20 cellular contexts compared by ENCODE assay signal in genomic region chr16:11460820-11461594, GRCh38.
DNase-seq lines count a peak whose midpoint lies in the region; ATAC-seq, FAIRE-seq and TF ChIP-seq lines count a peak whose summit lies in the region.
"Had no signal": no experiment of that assay in that cellular context is flagged by ENCODE, and none has a peak within 500 bp of the region (broad histone marks: within the 10 kb centered on the region; RNA-seq: fewer than 3 reads in every experiment).

No MANE protein-coding gene starts in this region.

- H3K4me3 ChIP-seq in HepG2 (replicated peaks in 1 of 3; ENCODE audit: insufficient read depth in 1 of 3, low read depth in 2 of 3, low read length in 3 of 3) (no peak overlapping the region), right lobe of liver (no peak overlapping the region), GM12878 (no peak overlapping the region), neuronal stem cell (ENCODE audit: low read length in 2 of 2) (no peak overlapping the region), upper lobe of right lung (no peak overlapping the region)
- H3K4me3 ChIP-seq: BLaER1 treated with 17β-estradiol and CSF1 and Interleukin-3, amounts not matched to agents 10 nM and 100 nM; GM23248 had no signal

- H2BK15ac ChIP-seq in neuronal stem cell (ENCODE audit: low read length), result no peak overlapping the region

- no peaks in the 10 kb centered on the region for H3K79me2 ChIP-seq in HepG2 (ENCODE audit: insufficient read depth, low read length)
- H3K79me2 ChIP-seq in GM12878 (ENCODE audit: control insufficient read depth, insufficient read depth, low read length), result no peaks in the 10 kb centered on the region

- DNase-seq in HepG2 (ENCODE audit: low spot score), result no peak
- no peak for DNase-seq in right lobe of liver
- no peak for DNase-seq in GM12878 (ENCODE audit: low read depth, low spot score)
- DNase-seq in neuronal stem cell (ENCODE audit: low spot score), result no peak
- peak; percentile 43 for DNase-seq in upper lobe of right lung
- no peak for DNase-seq in nephron progenitor cell
- DNase-seq in NCI-H1417 (lab: John Stamatoyannopoulos, UW), result no peak
- no peak for DNase-seq in chondrocyte (ENCODE audit: low spot score)
- DNase-seq: Calu3; CD8-positive, alpha-beta T cell; DMS79 treated with DMSO at 0.1 percent for 48 hours; GF-D8; GM23248; HCEC 1CT; HFFc6 had no signal

- peaks cover 5% of the 10 kb centered on the region for H3K4me1 Mint-ChIP-seq in nephron progenitor cell
- H3K4me1 Mint-ChIP-seq in chondrocyte (ENCODE audit: low read depth), result no peaks in the 10 kb centered on the region

- no peak overlapping the region for H2AFZ ChIP-seq in HepG2 (ENCODE audit: low read length)
- H2AFZ ChIP-seq in GM12878 (ENCODE audit: control insufficient read depth, low read depth, low read length), result no peak overlapping the region
- no peak overlapping the region for H2AFZ ChIP-seq in neuronal stem cell (ENCODE audit: low read length)
- H2AFZ ChIP-seq: GM23248 had no signal

- TF ChIP-seq EP300 in HepG2 (IDR thresholded peaks at IDR 0.05; ENCODE audit: low read depth in 2 of 2, low read length in 2 of 2), result no peak
- TF ChIP-seq EP300 in HepG2 (CRISPR knock-in tag; IDR thresholded peaks at IDR 0.05; ENCODE audit: borderline replicate concordance), result no peak
- TF ChIP-seq EP300 in GM12878 (IDR thresholded peaks at IDR 0.05; ENCODE audit: borderline replicate concordance in 1 of 2, control insufficient read depth in 1 of 2, low read depth in 2 of 2, low read length in 2 of 2), result no peak

- SMC1A ChIA-PET in GM12878 (lab: Charles Lee; ENCODE audit: uncharacterized antibody, unreplicated experiment), result interaction anchor here (0.7 kb wide), 1 partner anchor 15 kb away, joined by 3 read pairs; no protein-coding TSS in a partner anchor

- peaks cover 3% of the 10 kb centered on the region for H3K79me1 ChIP-seq in neuronal stem cell (ENCODE audit: low read depth, low read length)

- no peak overlapping the region for H2BK5ac ChIP-seq in neuronal stem cell (ENCODE audit: low read length)

- H4K20me1 ChIP-seq in HepG2 (ENCODE audit: insufficient read depth, low read length) (no peaks in the 10 kb centered on the region), GM12878 (ENCODE audit: control insufficient read depth, insufficient read depth) (no peaks in the 10 kb centered on the region)
- H4K20me1 ChIP-seq: BLaER1 treated with 17β-estradiol and CSF1 and Interleukin-3, amounts not matched to agents 10 nM and 100 nM had no signal

- H3K23ac ChIP-seq in neuronal stem cell (ENCODE audit: low read depth, low read length, poor library complexity), result peak overlapping the region; percentile 67

- H2AK5ac ChIP-seq in neuronal stem cell (ENCODE audit: low read depth, low read length), result peak overlapping the region; percentile 40

- H3K27ac ChIP-seq in HepG2 (ENCODE audit: extremely low read length, insufficient read depth, low read length) (no peak overlapping the region), right lobe of liver (no peak overlapping the region), GM12878 (ENCODE audit: control insufficient read depth, insufficient read depth) (no peak overlapping the region), neuronal stem cell (replicated peaks; ENCODE audit: low read length) (no peak overlapping the region), upper lobe of right lung (no peak overlapping the region)
- H3K27ac ChIP-seq: BLaER1 treated with 17β-estradiol and CSF1 and Interleukin-3, amounts not matched to agents 10 nM and 100 nM; GM23248 had no signal

- H3K14ac ChIP-seq in neuronal stem cell (ENCODE audit: low read length), result peak overlapping the region; percentile 63

- peaks cover 5% of the 10 kb centered on the region for H3K9me3 Mint-ChIP-seq in nephron progenitor cell
- H3K9me3 Mint-ChIP-seq in chondrocyte (ENCODE audit: low read depth), result no peaks in the 10 kb centered on the region
- H3K9me3 Mint-ChIP-seq: CD8-positive, alpha-beta T cell; HFFc6; IgD-negative memory B cell had no signal

- BruUV-seq in HepG2 (replicated peaks; lab: Mats Ljungman, UMichigan) (no TSS peak), GM12878 (replicated peaks; lab: Mats Ljungman, UMichigan) (no TSS peak)

- H3K27me3 Mint-ChIP-seq in nephron progenitor cell (ENCODE audit: low read depth, poor library complexity), result peaks cover 8% of the 10 kb centered on the region
- peaks cover 20% of the 10 kb centered on the region for H3K27me3 Mint-ChIP-seq in chondrocyte (ENCODE audit: low read depth)
- H3K27me3 Mint-ChIP-seq: B cell had no signal

- no peak overlapping the region for H2BK120ac ChIP-seq in neuronal stem cell (ENCODE audit: low read depth, low read length)

- intact Hi-C loops in HepG2 (cut with micrococcal nuclease; ENCODE audit: unreplicated experiment) (no loop called here), right lobe of liver (cut with DNase I) (no loop called here), GM12878 (cut with micrococcal nuclease; ENCODE audit: unreplicated experiment) (no loop called here), upper lobe of right lung (cut with DNase I) (no loop called here)

- H3K27me3 ChIP-seq in HepG2 (ENCODE audit: control insufficient read depth in 1 of 2, insufficient read depth in 2 of 2, low read length in 2 of 2) (peaks cover 9 to 34% of the 10 kb centered on the region in 2 experiments), right lobe of liver (no peaks in the 10 kb centered on the region), GM12878 (replicated peaks in 1 of 2; ENCODE audit: control insufficient read depth in 2 of 2, insufficient read depth in 2 of 2, low read length in 1 of 2) (no peaks in the 10 kb centered on the region), neuronal stem cell (ENCODE audit: control insufficient read depth in 3 of 3, insufficient read depth in 3 of 3, low read depth in 1 of 3, low read length in 3 of 3) (peaks cover 0 to 5% (median 0%) of the 10 kb centered on the region in 3 experiments), upper lobe of right lung (no peaks in the 10 kb centered on the region)
- H3K27me3 ChIP-seq: BLaER1 treated with 17β-estradiol and CSF1 and Interleukin-3, amounts not matched to agents 10 nM and 100 nM had no signal

- H3K4me1 ChIP-seq in HepG2 (ENCODE audit: insufficient read depth, low read length) (peaks cover 5% of the 10 kb centered on the region; the same call in 1 of the 2 replicates), right lobe of liver (no peaks in the 10 kb centered on the region), GM12878 (ENCODE audit: control insufficient read depth, insufficient read depth, low read length) (no peaks in the 10 kb centered on the region), neuronal stem cell (ENCODE audit: control insufficient read depth in 2 of 2, insufficient read depth in 1 of 2, low read depth in 1 of 2, low read length in 2 of 2) (no peaks in the 10 kb centered on the region), upper lobe of right lung (peaks cover 3% of the 10 kb centered on the region)

- no peak for TF ChIP-seq RAD21 in HepG2 (CRISPR knock-in tag; IDR thresholded peaks at IDR 0.05)
- no peak for TF ChIP-seq RAD21 in GM12878 (IDR thresholded peaks at IDR 0.05; ENCODE audit: insufficient read depth, low read depth, low read length)

- TF ChIP-seq POLR2A in HepG2 (IDR thresholded peaks at IDR 0.05; ENCODE audit: insufficient read depth in 1 of 2, low read depth in 2 of 2, low read length in 2 of 2) (no peak), right lobe of liver (IDR thresholded peaks at IDR 0.05) (no peak), GM12878 (IDR thresholded peaks at IDR 0.05; ENCODE audit: low read depth, low read length) (no peak)

- CTCF ChIA-PET in HepG2 (lab: Yijun Ruan, JAX; ENCODE audit: low intra/inter-chr PET ratio, low total read pairs) (no interaction called here), GM12878 (lab: Yijun Ruan, JAX) (interaction anchor here (1.8 kb wide), 1 partner anchor 71 kb away, joined by 3 read pairs; no protein-coding TSS in a partner anchor)

- ATAC-seq in HepG2 (peak; percentile 9; the same call in 1 of the 3 replicates), right lobe of liver (no peak), GM12878 (peak; percentile 34; the same call in 2 of the 3 replicates), upper lobe of right lung (no peak)
- ATAC-seq: CD8-positive, alpha-beta T cell had no signal

- peak overlapping the region; percentile 79 for H3K18ac ChIP-seq in neuronal stem cell (ENCODE audit: low read length)

- 31% methylated on average over 18 of the region's 18 CpGs for WGBS in HepG2 (ENCODE audit: low lambda C conversion rate)
- WGBS in right lobe of liver (ENCODE audit: insufficient coverage, low coverage, low lambda C conversion rate, missing lambda C conversion rate), result 70% methylated on average over 7 of the region's 18 CpGs
- WGBS in GM12878 (ENCODE audit: insufficient coverage, insufficient replicate concordance, low lambda C conversion rate, missing lambda C conversion rate), result 43% methylated on average over 18 of the region's 18 CpGs
- no CpG with 5 or more reads among the region's 18 CpGs for WGBS in neuronal stem cell (ENCODE audit: extremely low coverage in 2 of 2, insufficient read length in 2 of 2, insufficient replicate concordance in 1 of 2), 2 donors

- TF ChIP-seq CTCF in HepG2 (CRISPR knock-in tag; IDR thresholded peaks at IDR 0.05), result no peak
- TF ChIP-seq CTCF in right lobe of liver (IDR thresholded peaks at IDR 0.05), result no peak
- TF ChIP-seq CTCF in GM12878 (IDR thresholded peaks at IDR 0.05 in 2 of 3, conservative IDR thresholded peaks at IDR 0.05 in 1 of 3; ENCODE audit: control insufficient read depth in 2 of 3, extremely low read depth in 1 of 3, insufficient read depth in 1 of 3, low read depth in 3 of 3, low read length in 3 of 3), result no peak
- no peak for TF ChIP-seq CTCF in upper lobe of right lung (IDR thresholded peaks at IDR 0.05)
- no peak for TF ChIP-seq CTCF in nephron progenitor cell (IDR thresholded peaks at IDR 0.05)
- TF ChIP-seq CTCF in chondrocyte (IDR thresholded peaks at IDR 0.05), result no peak

- H3K36me3 ChIP-seq in HepG2 (replicated peaks in 1 of 2; ENCODE audit: control insufficient read depth in 1 of 2, insufficient read depth in 2 of 2, low read length in 2 of 2) (no peaks in the 10 kb centered on the region), right lobe of liver (no peaks in the 10 kb centered on the region), GM12878 (ENCODE audit: control insufficient read depth in 2 of 2, insufficient read depth in 2 of 2, low read length in 1 of 2) (no peaks in the 10 kb centered on the region), neuronal stem cell (replicated peaks in 1 of 2; ENCODE audit: control insufficient read depth in 2 of 2, insufficient read depth in 2 of 2, low read length in 2 of 2) (no peaks in the 10 kb centered on the region), upper lobe of right lung (no peaks in the 10 kb centered on the region)
- H3K36me3 ChIP-seq: BLaER1 treated with 17β-estradiol and CSF1 and Interleukin-3, amounts not matched to agents 10 nM and 100 nM had no signal

- H3K9me3 ChIP-seq in HepG2 (ENCODE audit: low read length) (no peaks in the 10 kb centered on the region), right lobe of liver (no peaks in the 10 kb centered on the region), GM12878 (replicated peaks; ENCODE audit: control insufficient read depth, insufficient read depth, low read length) (no peaks in the 10 kb centered on the region), neuronal stem cell (replicated peaks in 1 of 2; ENCODE audit: control insufficient read depth in 2 of 2, insufficient read depth in 1 of 2, low read depth in 1 of 2, low read length in 2 of 2) (no peaks in the 10 kb centered on the region), upper lobe of right lung (no peaks in the 10 kb centered on the region)
- H3K9me3 ChIP-seq: BLaER1 treated with 17β-estradiol and CSF1 and Interleukin-3, amounts not matched to agents 10 nM and 100 nM had no signal

- RAD21 ChIA-PET in GM12878 (lab: Charles Lee; ENCODE audit: unreplicated experiment), result no interaction called here

- H3K4ac ChIP-seq in neuronal stem cell (ENCODE audit: low read length), result no peak overlapping the region

- FAIRE-seq in HepG2 (lab: Jason Lieb, UNC) (no peak), GM12878 (lab: Jason Lieb, UNC) (no peak)
- FAIRE-seq: GM19239, HTR-8/SVneo had no signal

- POLR2A ChIA-PET in HepG2 (lab: Yijun Ruan, JAX), result no interaction called here
- POLR2A ChIA-PET in GM12878 (lab: Charles Lee), result interaction anchor here (0.6 kb wide), 1 partner anchor 329 kb away, joined by 3 read pairs; no protein-coding TSS in a partner anchor

- peak overlapping the region; percentile 86 for H4K8ac ChIP-seq in neuronal stem cell (ENCODE audit: low read depth, low read length)

- no peak overlapping the region for H2BK12ac ChIP-seq in neuronal stem cell (ENCODE audit: low read length)

- no peaks in the 10 kb centered on the region for H3K36me3 Mint-ChIP-seq in nephron progenitor cell (ENCODE audit: low read depth)
- peaks cover 3% of the 10 kb centered on the region for H3K36me3 Mint-ChIP-seq in chondrocyte (ENCODE audit: low read depth)
- H3K36me3 Mint-ChIP-seq: CD8-positive, alpha-beta T cell had no signal

- H3K9ac ChIP-seq in HepG2 (ENCODE audit: insufficient read depth, low read depth, low read length) (no peak overlapping the region), GM12878 (ENCODE audit: control insufficient read depth, insufficient read depth, low read length) (no peak overlapping the region), neuronal stem cell (ENCODE audit: low read depth, low read length, poor library complexity) (peak overlapping the region; percentile 30)
- H3K9ac ChIP-seq: BLaER1 treated with 17β-estradiol and CSF1 and Interleukin-3, amounts not matched to agents 10 nM and 100 nM; GM23248 had no signal

- H3K27ac Mint-ChIP-seq in nephron progenitor cell, result no peak overlapping the region
- no peak overlapping the region for H3K27ac Mint-ChIP-seq in chondrocyte (ENCODE audit: unreplicated experiment)
- H3K27ac Mint-ChIP-seq: B cell; CD8-positive, alpha-beta T cell; HFFc6 had no signal

- H3K4me3 Mint-ChIP-seq in nephron progenitor cell (no peak overlapping the region), chondrocyte (ENCODE audit: unreplicated experiment) (no peak overlapping the region)
- H3K4me3 Mint-ChIP-seq: B cell; CD8-positive, alpha-beta T cell; HFFc6; IgD-negative memory B cell had no signal

- in situ Hi-C loops in HepG2 (cut with HindIII; ENCODE audit: extremely low pct_ligation_motif_present, low pct_unique_long_range_greater_than_20kb), result no loop called here
- in situ Hi-C loops in GM12878 (cut with MboI), result no loop called here

- H3K4me2 ChIP-seq in HepG2 (ENCODE audit: low read depth, low read length) (no peak overlapping the region), GM12878 (ENCODE audit: control insufficient read depth, insufficient read depth) (no peak overlapping the region), neuronal stem cell (ENCODE audit: insufficient read depth, low read length, poor library complexity, severe bottlenecking) (no peak overlapping the region)
- H3K4me2 ChIP-seq: BLaER1 treated with 17β-estradiol and CSF1 and Interleukin-3, amounts not matched to agents 10 nM and 100 nM had no signal

- no peak overlapping the region for H4K91ac ChIP-seq in neuronal stem cell (ENCODE audit: low read depth, low read length, poor library complexity)

Comparison
In these comparisons a context has a peak if more than half of its experiments do, and no peak if none do; other contexts are left out.
1. ATAC-seq: peak in HepG2 (single experiment) and GM12878 (single experiment); none in right lobe of liver (0 of 4) and upper lobe of right lung (single experiment).